Comparison of ENCODE assay signal across 1 cellular context in the genomic region with DNA sequence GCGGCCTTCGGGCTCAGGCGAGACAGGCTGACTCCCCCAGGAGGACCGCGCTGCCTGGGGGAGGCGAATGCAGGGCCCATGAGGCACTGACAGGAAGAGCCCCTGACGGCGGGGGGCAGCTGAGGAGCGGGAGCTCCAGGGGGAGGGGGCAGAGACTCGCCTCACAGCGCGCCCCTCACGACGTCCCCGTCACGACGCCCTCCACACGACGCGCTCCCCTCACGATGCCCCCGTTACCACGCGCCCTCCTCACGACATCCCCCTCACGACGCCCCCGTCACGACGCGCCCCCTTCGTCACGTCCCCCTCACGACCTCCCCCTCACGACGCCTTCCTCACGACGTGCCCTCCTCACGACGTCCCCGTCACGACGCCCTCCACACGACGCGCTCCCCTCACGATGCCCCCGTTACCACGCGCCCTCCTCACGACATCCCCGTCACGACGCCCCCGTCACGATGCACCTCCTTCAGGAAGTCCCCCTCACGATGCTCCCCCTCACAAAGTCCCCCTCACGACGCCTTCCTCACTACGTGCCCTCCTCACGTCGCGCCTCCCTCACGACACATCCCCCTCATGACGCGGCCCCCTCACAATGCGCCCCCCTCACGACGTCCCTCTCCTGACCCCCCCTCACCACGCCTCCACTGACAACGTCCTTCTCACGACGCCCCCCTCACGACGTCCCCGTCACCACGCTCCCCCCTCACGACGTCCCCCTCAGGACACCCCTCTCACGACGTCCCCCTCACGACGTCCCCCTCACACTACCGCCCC.
TF ChIP-seq lines count a peak whose summit lies in the region.

No MANE protein-coding gene starts in this region.

TF ChIP-seq in GM23338, 12 proteins besides CTCF, POLR2A, EP300 and RAD21 (continued from another document):
- TF ChIP-seq REST (IDR thresholded peaks at IDR 0.05; ENCODE audit: unreplicated experiment) (no peak), STAT1 (IDR thresholded peaks at IDR 0.05; ENCODE audit: unreplicated experiment) (no peak), ZNF114 (CRISPR knock-in tag; IDR thresholded peaks at IDR 0.05) (no peak), NANOG (IDR thresholded peaks at IDR 0.05; ENCODE audit: borderline replicate concordance) (no peak), POLR2AphosphoS5 (IDR thresholded peaks at IDR 0.05; ENCODE audit: low read depth) (no peak), ETS1 (IDR thresholded peaks at IDR 0.05) (no peak), ZNF331 (CRISPR knock-in tag; IDR thresholded peaks at IDR 0.05; ENCODE audit: low read depth) (no peak)
- TF ChIP-seq, protein P1, sequence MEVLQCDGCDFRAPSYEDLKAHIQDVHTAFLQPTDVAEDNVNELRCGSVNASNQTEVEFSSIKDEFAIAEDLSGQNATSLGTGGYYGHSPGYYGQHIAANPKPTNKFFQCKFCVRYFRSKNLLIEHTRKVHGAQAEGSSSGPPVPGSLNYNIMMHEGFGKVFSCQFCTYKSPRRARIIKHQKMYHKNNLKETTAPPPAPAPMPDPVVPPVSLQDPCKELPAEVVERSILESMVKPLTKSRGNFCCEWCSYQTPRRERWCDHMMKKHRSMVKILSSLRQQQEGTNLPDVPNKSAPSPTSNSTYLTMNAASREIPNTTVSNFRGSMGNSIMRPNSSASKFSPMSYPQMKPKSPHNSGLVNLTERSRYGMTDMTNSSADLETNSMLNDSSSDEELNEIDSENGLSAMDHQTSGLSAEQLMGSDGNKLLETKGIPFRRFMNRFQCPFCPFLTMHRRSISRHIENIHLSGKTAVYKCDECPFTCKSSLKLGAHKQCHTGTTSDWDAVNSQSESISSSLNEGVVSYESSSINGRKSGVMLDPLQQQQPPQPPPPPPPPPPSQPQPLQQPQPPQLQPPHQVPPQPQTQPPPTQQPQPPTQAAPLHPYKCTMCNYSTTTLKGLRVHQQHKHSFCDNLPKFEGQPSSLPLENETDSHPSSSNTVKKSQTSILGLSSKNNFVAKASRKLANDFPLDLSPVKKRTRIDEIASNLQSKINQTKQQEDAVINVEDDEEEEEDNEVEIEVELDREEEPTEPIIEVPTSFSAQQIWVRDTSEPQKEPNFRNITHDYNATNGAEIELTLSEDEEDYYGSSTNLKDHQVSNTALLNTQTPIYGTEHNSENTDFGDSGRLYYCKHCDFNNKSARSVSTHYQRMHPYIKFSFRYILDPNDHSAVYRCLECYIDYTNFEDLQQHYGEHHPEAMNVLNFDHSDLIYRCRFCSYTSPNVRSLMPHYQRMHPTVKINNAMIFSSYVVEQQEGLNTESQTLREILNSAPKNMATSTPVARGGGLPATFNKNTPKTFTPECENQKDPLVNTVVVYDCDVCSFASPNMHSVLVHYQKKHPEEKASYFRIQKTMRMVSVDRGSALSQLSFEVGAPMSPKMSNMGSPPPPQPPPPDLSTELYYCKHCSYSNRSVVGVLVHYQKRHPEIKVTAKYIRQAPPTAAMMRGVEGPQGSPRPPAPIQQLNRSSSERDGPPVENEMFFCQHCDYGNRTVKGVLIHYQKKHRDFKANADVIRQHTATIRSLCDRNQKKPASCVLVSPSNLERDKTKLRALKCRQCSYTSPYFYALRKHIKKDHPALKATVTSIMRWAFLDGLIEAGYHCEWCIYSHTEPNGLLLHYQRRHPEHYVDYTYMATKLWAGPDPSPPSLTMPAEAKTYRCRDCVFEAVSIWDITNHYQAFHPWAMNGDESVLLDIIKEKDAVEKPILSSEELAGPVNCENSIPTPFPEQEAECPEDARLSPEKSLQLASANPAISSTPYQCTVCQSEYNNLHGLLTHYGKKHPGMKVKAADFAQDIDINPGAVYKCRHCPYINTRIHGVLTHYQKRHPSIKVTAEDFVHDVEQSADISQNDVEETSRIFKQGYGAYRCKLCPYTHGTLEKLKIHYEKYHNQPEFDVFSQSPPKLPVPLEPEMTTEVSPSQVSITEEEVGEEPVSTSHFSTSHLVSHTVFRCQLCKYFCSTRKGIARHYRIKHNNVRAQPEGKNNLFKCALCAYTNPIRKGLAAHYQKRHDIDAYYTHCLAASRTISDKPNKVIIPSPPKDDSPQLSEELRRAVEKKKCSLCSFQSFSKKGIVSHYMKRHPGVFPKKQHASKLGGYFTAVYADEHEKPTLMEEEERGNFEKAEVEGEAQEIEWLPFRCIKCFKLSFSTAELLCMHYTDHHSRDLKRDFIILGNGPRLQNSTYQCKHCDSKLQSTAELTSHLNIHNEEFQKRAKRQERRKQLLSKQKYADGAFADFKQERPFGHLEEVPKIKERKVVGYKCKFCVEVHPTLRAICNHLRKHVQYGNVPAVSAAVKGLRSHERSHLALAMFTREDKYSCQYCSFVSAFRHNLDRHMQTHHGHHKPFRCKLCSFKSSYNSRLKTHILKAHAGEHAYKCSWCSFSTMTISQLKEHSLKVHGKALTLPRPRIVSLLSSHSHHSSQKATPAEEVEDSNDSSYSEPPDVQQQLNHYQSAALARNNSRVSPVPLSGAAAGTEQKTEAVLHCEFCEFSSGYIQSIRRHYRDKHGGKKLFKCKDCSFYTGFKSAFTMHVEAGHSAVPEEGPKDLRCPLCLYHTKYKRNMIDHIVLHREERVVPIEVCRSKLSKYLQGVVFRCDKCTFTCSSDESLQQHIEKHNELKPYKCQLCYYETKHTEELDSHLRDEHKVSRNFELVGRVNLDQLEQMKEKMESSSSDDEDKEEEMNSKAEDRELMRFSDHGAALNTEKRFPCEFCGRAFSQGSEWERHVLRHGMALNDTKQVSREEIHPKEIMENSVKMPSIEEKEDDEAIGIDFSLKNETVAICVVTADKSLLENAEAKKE (CRISPR knock-in tag; IDR thresholded peaks at IDR 0.05), result no peak
